8 cellular contexts compared by ENCODE assay signal in genomic region chr12:109844983-109845841, GRCh38. TPM values are rescaled to one million over a fixed set of nuclear protein-coding genes. Genes with fewer than 3 reads are reported as not detected.
DNase-seq lines count a peak whose midpoint lies in the region; ATAC-seq and TF ChIP-seq lines count a peak whose summit lies in the region.

No MANE protein-coding gene starts in this region.

- H3K27ac ChIP-seq in coronary artery, result no peak overlapping the region

- TF ChIP-seq POLR2A in lower leg skin (IDR thresholded peaks at IDR 0.05), result no peak

- peak; percentile 98 for TF ChIP-seq CTCF in coronary artery (IDR thresholded peaks at IDR 0.05)
- peak in 1 of 3 donors; percentile 76 for TF ChIP-seq CTCF in lower leg skin (IDR thresholded peaks at IDR 0.05)

- 16% methylated on average over 26 to 30 of the region's 31 CpGs for WGBS in lower leg skin, 2 donors

- DNase-seq in AG08396 (ENCODE audit: low spot score) (peak; percentile 96), NCI-H510A (lab: John Stamatoyannopoulos, UW) (peak; percentile 45), coronary artery (ENCODE audit: low spot score) (peak; percentile 84), lower leg skin (ENCODE audit: low spot score in 2 of 2) (peak; percentile 71 to 96)
- peak; percentile 95 for DNase-seq in activated CD4-positive, alpha-beta T cell treated with anti-CD3 and anti-CD28 coated beads for 48 hours
- DNase-seq in stimulated activated CD4-positive, alpha-beta T cell treated with anti-CD3 and anti-CD28 coated beads, Interleukin-4, amount 100 ng/mL, for 48 hours (ENCODE audit: low read depth in 2 of 2), result peak; percentile 87 to 94

- peak; percentile 84 for ATAC-seq in GM18907 (IDR thresholded peaks at IDR 0.05; ENCODE audit: unreplicated experiment)
- peak; percentile 78 for ATAC-seq in HG03354 (IDR thresholded peaks at IDR 0.05; ENCODE audit: poor library complexity, severe bottlenecking, unreplicated experiment)

- intact Hi-C loops in lower leg skin (cut with DNase I; ENCODE audit: low total_unique reads), result loop anchor here (1.0 kb wide), 1 partner anchor 40 kb away; no protein-coding TSS in a partner anchor

- H3K4me3 ChIP-seq in coronary artery (peak overlapping the region; percentile 59), lower leg skin (ENCODE audit: low read depth, poor library complexity, severe bottlenecking) (no peak overlapping the region)

RNA-seq across cellular contexts. Expression of gene TRPV4, which starts 12.0 kb away (rescaled TPM):
- 10 to 100 TPM in 1 of 4 donors, 1 to 10 TPM in 3; 6.6 to 10.9 (median 8.1) TPM for total RNA-seq in lower leg skin

RNA-seq across cellular contexts. Expression of gene GLTP, which starts 35.1 kb away (rescaled TPM):
- 100 to 1,000 TPM; 536 to 775 (median 660) TPM for total RNA-seq in lower leg skin

RNA-seq across cellular contexts. Expression of gene TCHP, which starts 54.9 kb away (rescaled TPM):
- total RNA-seq in lower leg skin, result 10 to 100 TPM; 28.3 to 61.5 (median 36.3) TPM

Comparison
In these comparisons a context has a peak if more than half of its experiments do, and no peak if none do; other contexts are left out.
1. DNase-seq: peak in every context shown above with its lines; median percentile 96 in AG08396; 95 in activated CD4-positive, alpha-beta T cell treated with anti-CD3 and anti-CD28 coated beads for 48 hours; 90 in stimulated activated CD4-positive, alpha-beta T cell treated with anti-CD3 and anti-CD28 coated beads, Interleukin-4, amount 100 ng/mL, for 48 hours; 84 in coronary artery; 84 in lower leg skin; 45 in NCI-H510A.